8 cellular contexts compared by ENCODE assay signal in the genomic region with DNA sequence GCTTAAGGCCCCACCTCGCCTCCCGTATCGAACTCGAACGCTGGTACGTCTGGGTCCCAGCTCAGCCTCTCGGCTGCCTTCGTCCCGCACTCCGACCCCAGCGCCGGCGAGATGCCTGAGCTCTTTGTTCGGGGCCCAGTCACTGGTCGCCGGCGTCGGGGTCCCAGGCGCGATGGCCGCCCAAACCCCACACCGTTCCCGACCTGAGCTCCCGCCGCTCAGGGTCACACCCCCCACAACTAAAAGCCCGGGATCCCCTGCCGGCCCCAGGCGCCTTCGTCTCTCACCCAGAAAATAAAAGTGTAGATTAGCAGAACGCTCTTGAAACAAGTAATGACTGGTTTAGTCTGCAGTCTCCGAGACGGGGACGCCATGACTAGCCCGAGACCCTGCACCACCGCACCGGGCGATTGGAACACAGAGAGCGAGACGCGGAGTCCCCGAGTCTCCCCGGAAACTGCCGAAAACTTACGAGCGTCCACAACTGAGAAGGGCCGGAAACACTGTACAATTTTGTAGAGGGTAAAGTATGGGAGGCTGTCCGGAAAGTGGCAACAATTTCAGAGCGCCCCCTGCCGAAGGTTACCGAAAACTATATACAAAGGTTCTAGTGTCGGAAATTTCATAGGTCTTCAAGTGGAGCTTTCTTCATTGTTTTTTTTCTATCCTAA. TPM values are rescaled to one million over a fixed set of nuclear protein-coding genes. Genes with fewer than 3 reads are reported as not detected.
DNase-seq lines count a peak whose midpoint lies in the region; ATAC-seq and TF ChIP-seq lines count a peak whose summit lies in the region.

A gene with protein sequence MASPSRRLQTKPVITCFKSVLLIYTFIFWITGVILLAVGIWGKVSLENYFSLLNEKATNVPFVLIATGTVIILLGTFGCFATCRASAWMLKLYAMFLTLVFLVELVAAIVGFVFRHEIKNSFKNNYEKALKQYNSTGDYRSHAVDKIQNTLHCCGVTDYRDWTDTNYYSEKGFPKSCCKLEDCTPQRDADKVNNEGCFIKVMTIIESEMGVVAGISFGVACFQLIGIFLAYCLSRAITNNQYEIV (minus strand): TSS at position 486 of the 671 bp plus-strand sequence. CDS start 112 bp downstream, at position 374.

- peak; percentile 42 for DNase-seq in GM10266 (ENCODE audit: extremely low spot score)
- peak; percentile 79 for DNase-seq in NCI-H2107 (lab: John Stamatoyannopoulos, UW)
- DNase-seq in activated CD4-positive, alpha-beta T cell treated with anti-CD3 and anti-CD28 coated beads, Interleukin-2, amount 50 U/mL, for 1 hour = peak; percentile 70
- DNase-seq in dermis microvascular lymphatic vessel endothelial cell (ENCODE audit: low read depth in 2 of 2) = peak in 1 of 2 donors; percentile 69
- DNase-seq in left lobe of liver (ENCODE audit: low spot score) = peak; percentile 82
- peak; percentile 76 for DNase-seq in stimulated activated CD4-positive, alpha-beta T cell treated with anti-CD3 and anti-CD28 coated beads, Interleukin-1b, Interleukin-23, amount 100 ng/mL, for 48 hours
- DNase-seq in GF-D8 (lab: John Stamatoyannopoulos, UW) = no peak

- ATAC-seq in HG02798 (IDR thresholded peaks at IDR 0.05; ENCODE audit: poor library complexity, unreplicated experiment) (peak; percentile 91), left lobe of liver (peak; percentile 98)

- no peak for TF ChIP-seq CTCF in GM10266 (IDR thresholded peaks at IDR 0.05; ENCODE audit: control insufficient read depth, insufficient read depth, low read depth, missing control alignments)

RNA-seq across cellular contexts. Expression of the gene that starts here (rescaled TPM):
- total RNA-seq in dermis microvascular lymphatic vessel endothelial cell = 42.2 and 67.5 TPM in 2 replicates
- 35.2 TPM for total RNA-seq in left lobe of liver
